In the genomic region with DNA sequence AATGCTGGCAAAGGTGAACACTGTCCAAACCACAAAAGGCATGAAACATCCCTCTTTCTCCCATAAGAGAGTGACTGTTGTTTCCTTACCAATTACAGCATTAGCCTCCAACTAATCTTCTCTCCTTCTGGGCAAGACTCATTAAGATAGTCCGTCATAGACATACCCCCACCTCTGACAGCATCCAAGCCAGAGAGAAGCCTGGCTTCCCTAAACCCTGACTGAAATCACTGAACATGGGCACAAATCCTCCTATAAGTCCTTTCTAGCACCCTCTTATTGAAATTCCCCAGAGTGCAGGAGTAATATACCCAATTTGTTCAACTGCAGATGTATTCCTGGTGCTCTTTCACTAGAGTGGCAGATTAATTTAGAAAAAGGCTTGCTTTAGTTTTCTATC, we compare ENCODE assay signal across 17 cellular contexts.
"Had no signal": no experiment of that assay in that cellular context is flagged by ENCODE, and none has a peak within 500 bp of the region (broad histone marks: within the 10 kb centered on the region; RNA-seq: fewer than 3 reads in every experiment).

No MANE protein-coding gene starts in this region.

- H3K27ac Mint-ChIP-seq: endodermal cell; stimulated activated effector memory CD8-positive, alpha-beta T cell treated with anti-CD3 and anti-CD28 coated beads, Interleukin-12 subunit alpha, Interleukin-12 subunit beta, amount 100 ng/mL, for 72 hours had no signal

- H3K27me3 ChIP-seq: ascending aorta, cardiac muscle cell, dorsolateral prefrontal cortex, gastrocnemius medialis, heart right ventricle had no signal

- H3K27ac ChIP-seq: ascending aorta, cardiac muscle cell, dorsolateral prefrontal cortex, gastrocnemius medialis, heart right ventricle, thoracic aorta had no signal

- DNase-seq: activated CD4-positive, CD25-positive, alpha-beta regulatory T cell treated with anti-CD3 and anti-CD28 coated beads, Interleukin-2, amount 50 U/mL, for 72 hours; activated T-cell treated with anti-CD3 and anti-CD28 coated beads, Interleukin-2, amount 50 U/mL, for 48 hours; dorsolateral prefrontal cortex; endodermal cell; gastrocnemius medialis; heart right ventricle; left colon; midbrain; nucleus accumbens; posterior cingulate gyrus; retina; T1000 had no signal

- H3K9me3 Mint-ChIP-seq: endodermal cell; stimulated activated effector memory CD8-positive, alpha-beta T cell treated with anti-CD3 and anti-CD28 coated beads, Interleukin-12 subunit alpha, Interleukin-12 subunit beta, amount 100 ng/mL, for 72 hours had no signal

- ATAC-seq: gastrocnemius medialis; heart right ventricle; left colon; stimulated activated effector memory CD8-positive, alpha-beta T cell treated with anti-CD3 and anti-CD28 coated beads, Interleukin-12 subunit alpha, Interleukin-12 subunit beta, amount 100 ng/mL, for 72 hours had no signal

- H3K4me3 Mint-ChIP-seq: endodermal cell had no signal

- H3K4me3 ChIP-seq: ascending aorta, cardiac muscle cell, dorsolateral prefrontal cortex, gastrocnemius medialis, heart right ventricle, lung, thoracic aorta had no signal
